8 cellular contexts compared by ENCODE assay signal in the genomic region with DNA sequence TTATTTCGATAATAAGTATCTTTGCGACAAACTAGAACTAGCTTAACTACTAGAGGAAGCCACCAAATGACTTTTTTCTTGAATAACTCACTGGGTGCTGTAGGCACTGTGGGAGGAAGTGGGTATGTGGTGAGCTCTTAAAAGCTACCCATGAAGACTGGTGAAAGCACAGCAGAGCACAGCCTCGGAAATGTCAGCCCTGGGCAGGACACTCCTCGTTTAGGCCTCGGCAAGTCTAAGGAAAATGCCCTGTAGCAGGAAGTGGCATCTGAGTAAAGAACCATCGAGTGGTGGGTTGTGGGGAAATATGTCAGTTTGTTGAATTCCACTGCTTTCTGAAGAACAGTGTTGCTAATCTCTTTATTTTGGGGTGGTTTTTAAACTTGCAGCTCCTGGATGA. TPM values are rescaled to one million over a fixed set of nuclear protein-coding genes. Genes with fewer than 3 reads are reported as not detected.
DNase-seq lines count a peak whose midpoint lies in the region; ATAC-seq and TF ChIP-seq lines count a peak whose summit lies in the region.

No MANE protein-coding gene starts in this region.

- H3K4me1 Mint-ChIP-seq in CD4-positive, alpha-beta memory T cell, result peaks cover 38 to 67% (median 51%) of the 10 kb centered on the region in 4 donors
- H3K4me1 Mint-ChIP-seq in activated naive CD4-positive, alpha-beta T cell treated with anti-CD3 and anti-CD28 coated beads, Interleukin-2, amount 50 U/mL, for 24 hours, result peaks cover 60% of the 10 kb centered on the region

- H3K27ac Mint-ChIP-seq in CD4-positive, alpha-beta memory T cell, result peak overlapping the region; percentile 97 to 100 (median 99)
- peak overlapping the region; percentile 100 for H3K27ac Mint-ChIP-seq in activated naive CD4-positive, alpha-beta T cell treated with anti-CD3 and anti-CD28 coated beads, Interleukin-2, amount 50 U/mL, for 24 hours

- H3K9me3 ChIP-seq in CD4-positive, alpha-beta memory T cell (ENCODE audit: control insufficient read depth in 1 of 2, low read length in 2 of 2), result no peaks in the 10 kb centered on the region
- H3K9me3 ChIP-seq in mucosa of descending colon, result no peaks in the 10 kb centered on the region

- DNase-seq in CD4-positive, alpha-beta memory T cell, result peak; percentile 81 to 92 (median 86)
- DNase-seq in H4 (ENCODE audit: low spot score) (peak; percentile 27), SK-MEL-5 (ENCODE audit: low read depth, low spot score) (peak; percentile 42), mucosa of descending colon (peak in 2 of 3 donors; percentile 27 to 60), NCI-H187 (lab: John Stamatoyannopoulos, UW) (no peak), NCI-H345 (lab: John Stamatoyannopoulos, UW) (no peak)
- DNase-seq in stimulated activated naive CD4-positive, alpha-beta T cell treated with Interleukin-2 at 50 U/mL for 16 hours (lab: John Stamatoyannopoulos, UW), result peak; percentile 62

- peak overlapping the region; percentile 92 for H3K27ac ChIP-seq in CD4-positive, alpha-beta memory T cell (ENCODE audit: low read depth, low read length)

- H3K27me3 Mint-ChIP-seq in CD4-positive, alpha-beta memory T cell, result no peaks in the 10 kb centered on the region
- no peaks in the 10 kb centered on the region for H3K27me3 Mint-ChIP-seq in activated naive CD4-positive, alpha-beta T cell treated with anti-CD3 and anti-CD28 coated beads, Interleukin-2, amount 50 U/mL, for 24 hours

- in situ Hi-C loops in SK-MEL-5 (cut with HindIII; ENCODE audit: low pct_unique_long_range_greater_than_20kb, low sequenced_read_pairs), result no loop called here

- no peaks in the 10 kb centered on the region for H3K9me3 Mint-ChIP-seq in CD4-positive, alpha-beta memory T cell
- H3K9me3 Mint-ChIP-seq in activated naive CD4-positive, alpha-beta T cell treated with anti-CD3 and anti-CD28 coated beads, Interleukin-2, amount 50 U/mL, for 24 hours, result no peaks in the 10 kb centered on the region

- ATAC-seq in mucosa of descending colon, result peak; percentile 89

- H3K4me3 ChIP-seq in CD4-positive, alpha-beta memory T cell (ENCODE audit: low read length in 2 of 2), result peak overlapping the region in 1 of 2 donors; percentile 42
- no peak overlapping the region for H3K4me3 ChIP-seq in mucosa of descending colon

- peaks cover 4% of the 10 kb centered on the region for H3K36me3 ChIP-seq in CD4-positive, alpha-beta memory T cell (ENCODE audit: insufficient read depth, low read length)
- H3K36me3 ChIP-seq in mucosa of descending colon (ENCODE audit: low read depth), result no peaks in the 10 kb centered on the region

- intact Hi-C loops in CD4-positive, alpha-beta memory T cell (cut with micrococcal nuclease), result loop anchor here (1.0 to 5.0 kb wide), 4 partner anchors 21 to 240 kb away; partner anchors contain the start of gene NCS1
- intact Hi-C loops in mucosa of descending colon (cut with DNase I, micrococcal nuclease), result no loop called here

- H3K4me1 ChIP-seq in CD4-positive, alpha-beta memory T cell (ENCODE audit: insufficient read depth, low read length), result peaks cover 60% of the 10 kb centered on the region
- no peaks in the 10 kb centered on the region for H3K4me1 ChIP-seq in mucosa of descending colon (ENCODE audit: low read depth)

- peaks cover 9 to 24% of the 10 kb centered on the region in 2 donors for H3K36me3 Mint-ChIP-seq in CD4-positive, alpha-beta memory T cell
- peaks cover 7% of the 10 kb centered on the region for H3K36me3 Mint-ChIP-seq in activated naive CD4-positive, alpha-beta T cell treated with anti-CD3 and anti-CD28 coated beads, Interleukin-2, amount 50 U/mL, for 24 hours

- H3K4me3 Mint-ChIP-seq in CD4-positive, alpha-beta memory T cell, result peak overlapping the region; percentile 79 to 87 (median 84)
- H3K4me3 Mint-ChIP-seq in activated naive CD4-positive, alpha-beta T cell treated with anti-CD3 and anti-CD28 coated beads, Interleukin-2, amount 50 U/mL, for 24 hours, result peak overlapping the region; percentile 88

- TF ChIP-seq CTCF in mucosa of descending colon (IDR thresholded peaks at IDR 0.05), result no peak

- no peaks in the 10 kb centered on the region for H3K27me3 ChIP-seq in CD4-positive, alpha-beta memory T cell (ENCODE audit: insufficient read depth, low read length)

- CTCF ChIA-PET in CD4-positive, alpha-beta memory T cell (lab: Charles Lee; ENCODE audit: partially characterized antibody), result interaction anchor here (0.8 to 2.6 kb wide), 5 partner anchors 11 to 325 kb away, joined by 3 to 27 read pairs (median 4); partner anchors contain the start of gene TOR1B

- POLR2A ChIA-PET in CD4-positive, alpha-beta memory T cell (lab: Charles Lee; ENCODE audit: partially characterized antibody), result interaction anchor here (0.6 to 1.7 kb wide), 17 partner anchors 9 to 504 kb away, joined by 3 to 11 read pairs (median 3); partner anchors contain the start of genes C9orf78 and GPR107

RNA-seq across cellular contexts. Expression of gene NCS1, which starts 44.0 kb away (rescaled TPM):
- total RNA-seq in CD4-positive, alpha-beta memory T cell, result under 1 TPM; 0.64 to 0.90 TPM
- not detected for polyA plus RNA-seq in CD4-positive, alpha-beta memory T cell
- 39.3 and 40.3 TPM in 2 replicates for total RNA-seq in H4 (2014; rRNA removed; shearing (Covaris generic))
- 90.7 and 92.8 TPM in 2 replicates for total RNA-seq in SK-MEL-5 (2014; rRNA removed; shearing (Covaris generic))
- polyA plus RNA-seq in SK-MEL-5 (2015; cell fraction: cytosol; rRNA removed), result 86.3 and 116 TPM in 2 replicates
- polyA plus RNA-seq in SK-MEL-5 (2015; cell fraction: nucleus; rRNA removed), result 37.5 and 42.5 TPM in 2 replicates
- 100 to 1,000 TPM in 1 of 3 donors, 10 to 100 TPM in 1, 1 to 10 TPM in 1; 4.1 to 196 (median 10.7) TPM for total RNA-seq in mucosa of descending colon

Comparison
In these comparisons a context has a peak if more than half of its experiments do, and no peak if none do; other contexts are left out.
1. DNase-seq: peak in CD4-positive, alpha-beta memory T cell (5 of 5), H4 (single experiment), SK-MEL-5 (single experiment), mucosa of descending colon (2 of 3) and stimulated activated naive CD4-positive, alpha-beta T cell treated with Interleukin-2 at 50 U/mL for 16 hours (single experiment); none in NCI-H187 (0 of 2) and NCI-H345 (single experiment).